In genomic region chr4:82390061-82390460, GRCh38 we compare ENCODE assay signal across 1 cellular context.
TF ChIP-seq lines count a peak whose summit lies in the region.

No MANE protein-coding gene starts in this region.

TF ChIP-seq in HEK293, 187 proteins besides CTCF, POLR2A, EP300 and RAD21 (continued from another document):
- TF ChIP-seq ZNF518A (tag by site-specific recombination; conservative IDR thresholded peaks at IDR 0.05; ENCODE audit: low read depth) (peak; percentile 66), ZNF555 (tag by site-specific recombination; conservative IDR thresholded peaks at IDR 0.05) (0 out of 2 replicates have a peak, but pooled peaks have one; percentile 15)
TF ChIP-seq in HEK293: peak in this region for 5; not testable (repeated sequence) for 182.
